ENCODE assay signal across 20 cellular contexts in genomic region chr12:76666272-76666845, GRCh38.
DNase-seq lines count a peak whose midpoint lies in the region; ATAC-seq and TF ChIP-seq lines count a peak whose summit lies in the region.
"Had no signal": no experiment of that assay in that cellular context is flagged by ENCODE, and none has a peak within 500 bp of the region (broad histone marks: within the 10 kb centered on the region; RNA-seq: fewer than 3 reads in every experiment).

No MANE protein-coding gene starts in this region.

- H3K27ac Mint-ChIP-seq in glutamatergic neuron (ENCODE audit: unreplicated experiment), result peak overlapping the region; percentile 99
- H3K27ac Mint-ChIP-seq: activated naive CD4-positive, alpha-beta T cell treated with anti-CD3 and anti-CD28 coated beads for 36 hours had no signal

- TF ChIP-seq POLR2A in spleen (IDR thresholded peaks at IDR 0.05), result no peak

- peaks cover 6% of the 10 kb centered on the region for H3K36me3 Mint-ChIP-seq in glutamatergic neuron (ENCODE audit: unreplicated experiment)

- DNase-seq in right cardiac atrium (no peak), right atrium auricular region (ENCODE audit: low spot score) (no peak), NCI-H2171 treated with DMSO at 0.1 percent for 48 hours (lab: John Stamatoyannopoulos, UW) (peak; percentile 85), glutamatergic neuron (peak; percentile 27), spleen (no peak), mesenteric fat pad (ENCODE audit: low spot score) (no peak), Kasumi-1 (lab: John Stamatoyannopoulos, UW) (no peak)
- DNase-seq: activated CD4-positive, alpha-beta T cell treated with anti-CD3 and anti-CD28 coated beads for 4 hours; activated CD8-positive, alpha-beta memory T cell treated with anti-CD3 and anti-CD28 coated beads, Interleukin-2, amount 50 U/mL, for 48 hours; activated naive CD4-positive, alpha-beta T cell treated with anti-CD3 and anti-CD28 coated beads for 36 hours; dorsolateral prefrontal cortex; HCEC 1CT; hippocampal formation; left lung; NCI-H2081 treated with DMSO at 0.1 percent for 48 hours; PC-9; stomach; T1000 had no signal

- TF ChIP-seq CTCF in right atrium auricular region (IDR thresholded peaks at IDR 0.05), result no peak
- no peak for TF ChIP-seq CTCF in glutamatergic neuron (IDR thresholded peaks at IDR 0.05; ENCODE audit: partially characterized antibody, unreplicated experiment)
- no peak for TF ChIP-seq CTCF in spleen (IDR thresholded peaks at IDR 0.05 in 8 of 11, conservative IDR thresholded peaks at IDR 0.05 in 3 of 11)

- H3K27me3 ChIP-seq in right cardiac atrium (ENCODE audit: control insufficient read depth, insufficient read depth) (no peaks in the 10 kb centered on the region), right atrium auricular region (no peaks in the 10 kb centered on the region), spleen (replicated peaks in 1 of 7) (no peaks in the 10 kb centered on the region)
- H3K27me3 ChIP-seq: dorsolateral prefrontal cortex, left lung, stomach had no signal

- no peaks in the 10 kb centered on the region for H3K9me3 ChIP-seq in right cardiac atrium (ENCODE audit: control insufficient read depth, low read length)
- H3K9me3 ChIP-seq in right atrium auricular region, result no peaks in the 10 kb centered on the region
- peaks cover 0 to 4% (median 0%) of the 10 kb centered on the region in 8 donors for H3K9me3 ChIP-seq in spleen
- H3K9me3 ChIP-seq: left lung, prostate gland, stomach had no signal

- H3K4me3 Mint-ChIP-seq in glutamatergic neuron (ENCODE audit: unreplicated experiment), result peak overlapping the region; percentile 84
- H3K4me3 Mint-ChIP-seq: activated naive CD4-positive, alpha-beta T cell treated with anti-CD3 and anti-CD28 coated beads for 36 hours had no signal

- H3K4me1 ChIP-seq in right cardiac atrium (ENCODE audit: control insufficient read depth, insufficient read depth, low read length) (no peaks in the 10 kb centered on the region), right atrium auricular region (no peaks in the 10 kb centered on the region), spleen (peaks cover 0 to 19% (median 6%) of the 10 kb centered on the region in 6 donors)
- H3K4me1 ChIP-seq: prostate gland had no signal

- peaks cover 20% of the 10 kb centered on the region for H3K9me3 Mint-ChIP-seq in glutamatergic neuron (ENCODE audit: unreplicated experiment)
- H3K9me3 Mint-ChIP-seq: activated naive CD4-positive, alpha-beta T cell treated with anti-CD3 and anti-CD28 coated beads for 36 hours had no signal

- 53% methylated on average over 6 of the region's 6 CpGs for WGBS in right cardiac atrium
- WGBS in spleen, 5 donors, result 26 to 56% (median 36%) methylated on average over 6 of the region's 6 CpGs

- no peak for ATAC-seq in right cardiac atrium
- ATAC-seq in HG02798 (IDR thresholded peaks at IDR 0.05; ENCODE audit: poor library complexity, unreplicated experiment), result no peak

- H3K27ac ChIP-seq in right cardiac atrium (ENCODE audit: low read length) (peak overlapping the region; percentile 13), right atrium auricular region (no peak overlapping the region), spleen (peak overlapping the region in 7 of 8 donors; percentile 46 to 86 (median 70))
- H3K27ac ChIP-seq: dorsolateral prefrontal cortex, PC-9, prostate gland had no signal

- no peaks in the 10 kb centered on the region for H3K36me3 ChIP-seq in right atrium auricular region
- no peaks in the 10 kb centered on the region for H3K36me3 ChIP-seq in spleen
- H3K36me3 ChIP-seq: left lung, prostate gland, stomach had no signal

- H3K27me3 Mint-ChIP-seq in glutamatergic neuron (ENCODE audit: unreplicated experiment), result peaks cover 12% of the 10 kb centered on the region

- H3K4me3 ChIP-seq in right cardiac atrium (ENCODE audit: low read length) (no peak overlapping the region), right atrium auricular region (no peak overlapping the region), spleen (peak overlapping the region in 1 of 8 donors; percentile 36)
- H3K4me3 ChIP-seq: left lung, PC-9, prostate gland, stomach had no signal

- intact Hi-C loops in right cardiac atrium (cut with DNase I) (no loop called here), spleen (cut with DNase I; ENCODE audit: low total_unique reads) (no loop called here)

- peaks cover 38% of the 10 kb centered on the region for H3K4me1 Mint-ChIP-seq in glutamatergic neuron (ENCODE audit: low read depth, unreplicated experiment)

Comparison
In these comparisons a context has a peak if more than half of its experiments do, and no peak if none do; other contexts are left out.
1. H3K27ac ChIP-seq: peak in right cardiac atrium (single experiment) and spleen (7 of 8); none in right atrium auricular region (0 of 2).
2. DNase-seq: peak in NCI-H2171 treated with DMSO at 0.1 percent for 48 hours (single experiment) and glutamatergic neuron (single experiment); none in right cardiac atrium (0 of 3), right atrium auricular region (single experiment), spleen (single experiment), mesenteric fat pad (single experiment) and Kasumi-1 (0 of 2).